In genomic region chr19:12785431-12786011, GRCh38 we compare ENCODE assay signal across 11 cellular contexts. TPM values are rescaled to one million over a fixed set of nuclear protein-coding genes. Genes with fewer than 3 reads are reported as not detected.
DNase-seq lines count a peak whose midpoint lies in the region; ATAC-seq lines count a peak whose summit lies in the region.
"Had no signal": no experiment of that assay in that cellular context is flagged by ENCODE, and none has a peak within 500 bp of the region (broad histone marks: within the 10 kb centered on the region; RNA-seq: fewer than 3 reads in every experiment).

No MANE protein-coding gene starts in this region.

- H3K27me3 ChIP-seq in CD4-positive, CD25-positive, alpha-beta regulatory T cell (ENCODE audit: control insufficient read depth, insufficient read depth, low read length) = no peaks in the 10 kb centered on the region
- H3K27me3 ChIP-seq in effector memory CD4-positive, alpha-beta T cell (replicated peaks; ENCODE audit: control insufficient read depth, insufficient read depth, low read length, poor library complexity, severe bottlenecking) = no peaks in the 10 kb centered on the region

- H3K36me3 ChIP-seq in CD4-positive, CD25-positive, alpha-beta regulatory T cell (ENCODE audit: control insufficient read depth, insufficient read depth, low read length) = no peaks in the 10 kb centered on the region
- H3K36me3 ChIP-seq in effector memory CD4-positive, alpha-beta T cell (ENCODE audit: control insufficient read depth, insufficient read depth, low read length) = no peaks in the 10 kb centered on the region

- H3K4me3 Mint-ChIP-seq in CD4-positive, CD25-positive, alpha-beta regulatory T cell = no peak overlapping the region

- H3K4me1 Mint-ChIP-seq in CD4-positive, CD25-positive, alpha-beta regulatory T cell = peaks cover 0 to 31% (median 16%) of the 10 kb centered on the region in 4 donors

- no peaks in the 10 kb centered on the region for H3K36me3 Mint-ChIP-seq in CD4-positive, CD25-positive, alpha-beta regulatory T cell

- peaks cover 4% of the 10 kb centered on the region for H3K27me3 Mint-ChIP-seq in CD4-positive, CD25-positive, alpha-beta regulatory T cell

- H3K27ac Mint-ChIP-seq in CD4-positive, CD25-positive, alpha-beta regulatory T cell = no peak overlapping the region

- peak in 1 of 3 donors; percentile 42 for DNase-seq in CD4-positive, CD25-positive, alpha-beta regulatory T cell
- DNase-seq in MV-4-11 (lab: John Stamatoyannopoulos, UW) (peak; percentile 84), pons (ENCODE audit: low spot score) (peak; percentile 73), NCI-H2107 treated with DMSO at 0.1 percent for 48 hours (lab: John Stamatoyannopoulos, UW; ENCODE audit: unreplicated experiment) (no peak)
- DNase-seq in effector memory CD4-positive, alpha-beta T cell = no peak
- DNase-seq in stimulated activated CD4-positive, alpha-beta T cell treated with anti-CD3 and anti-CD28 coated beads, Interleukin-1b, Interleukin-23, amount 100 ng/mL, for 48 hours = no peak
- DNase-seq: NCI-H2081 had no signal

- no peak for ATAC-seq in CD4-positive, CD25-positive, alpha-beta regulatory T cell (ENCODE audit: low read depth in 2 of 2)
- ATAC-seq in HG03442 (IDR thresholded peaks at IDR 0.05; ENCODE audit: unreplicated experiment) (no peak), HG03565 (IDR thresholded peaks at IDR 0.05; ENCODE audit: unreplicated experiment) (no peak)

- peak overlapping the region; percentile 100 for H3K27ac ChIP-seq in CD4-positive, CD25-positive, alpha-beta regulatory T cell (ENCODE audit: insufficient read depth, low read length, poor library complexity, severe bottlenecking)
- peak overlapping the region; percentile 97 for H3K27ac ChIP-seq in effector memory CD4-positive, alpha-beta T cell (ENCODE audit: insufficient read depth, low read length, poor library complexity, severe bottlenecking)

- H3K9me3 ChIP-seq in CD4-positive, CD25-positive, alpha-beta regulatory T cell (ENCODE audit: control insufficient read depth in 2 of 2, low read length in 2 of 2) = no peaks in the 10 kb centered on the region
- H3K9me3 ChIP-seq in effector memory CD4-positive, alpha-beta T cell (ENCODE audit: control insufficient read depth, low read length) = no peaks in the 10 kb centered on the region

- peak overlapping the region; percentile 29 for H3K4me3 ChIP-seq in CD4-positive, CD25-positive, alpha-beta regulatory T cell (ENCODE audit: low read depth, low read length)
- no peak overlapping the region for H3K4me3 ChIP-seq in effector memory CD4-positive, alpha-beta T cell (ENCODE audit: insufficient read depth, low read depth, low read length, poor library complexity, severe bottlenecking)

- peaks cover 76% of the 10 kb centered on the region for H3K4me1 ChIP-seq in CD4-positive, CD25-positive, alpha-beta regulatory T cell (ENCODE audit: control insufficient read depth, insufficient read depth, low read length, poor library complexity, severe bottlenecking)
- H3K4me1 ChIP-seq in effector memory CD4-positive, alpha-beta T cell (ENCODE audit: control insufficient read depth, insufficient read depth, low read length, poor library complexity, severe bottlenecking) = peaks cover 65% of the 10 kb centered on the region

- no peaks in the 10 kb centered on the region for H3K9me3 Mint-ChIP-seq in CD4-positive, CD25-positive, alpha-beta regulatory T cell

RNA-seq across cellular contexts. Expression of gene JUNB, which starts 5.8 kb away (rescaled TPM):
- total RNA-seq in CD4-positive, CD25-positive, alpha-beta regulatory T cell = 2,802 TPM
- polyA plus RNA-seq in CD4-positive, CD25-positive, alpha-beta regulatory T cell = 100 to 1,000 TPM; 582 to 986 (median 765) TPM

RNA-seq across cellular contexts. Expression of gene HOOK2, which starts 10.2 kb away (rescaled TPM):
- 16.9 TPM for total RNA-seq in CD4-positive, CD25-positive, alpha-beta regulatory T cell
- 1 to 10 TPM in 3 of 4 donors, under 1 TPM in 1; 0.24 to 1.9 (median 1.6) TPM for polyA plus RNA-seq in CD4-positive, CD25-positive, alpha-beta regulatory T cell

RNA-seq across cellular contexts. Expression of gene PRDX2, which starts 16.1 kb away (rescaled TPM):
- 74.0 TPM for total RNA-seq in CD4-positive, CD25-positive, alpha-beta regulatory T cell
- polyA plus RNA-seq in CD4-positive, CD25-positive, alpha-beta regulatory T cell = 100 to 1,000 TPM; 326 to 380 (median 341) TPM

RNA-seq across cellular contexts. Expression of gene THSD8, which starts 16.3 kb away (rescaled TPM):
- total RNA-seq in CD4-positive, CD25-positive, alpha-beta regulatory T cell = 2.8 TPM
- 10 to 100 TPM in 1 of 4 donors, 1 to 10 TPM in 1, under 1 TPM in 1, not detected in 1; 0.66 to 13.9 (median 4.8) TPM for polyA plus RNA-seq in CD4-positive, CD25-positive, alpha-beta regulatory T cell
- total RNA-seq: epithelial cell of proximal tubule, renal cortical epithelial cell had no signal

RNA-seq across cellular contexts. Expression of gene RNASEH2A, which starts 20.9 kb away (rescaled TPM):
- total RNA-seq in CD4-positive, CD25-positive, alpha-beta regulatory T cell = 4.7 TPM
- 10 to 100 TPM; 18.7 to 27.5 (median 23.4) TPM for polyA plus RNA-seq in CD4-positive, CD25-positive, alpha-beta regulatory T cell

Comparison
In these comparisons a context has a peak if more than half of its experiments do, and no peak if none do; other contexts are left out.
1. DNase-seq: peak in MV-4-11 (single experiment) and pons (single experiment); none in effector memory CD4-positive, alpha-beta T cell (0 of 3), NCI-H2107 treated with DMSO at 0.1 percent for 48 hours (single experiment) and stimulated activated CD4-positive, alpha-beta T cell treated with anti-CD3 and anti-CD28 coated beads, Interleukin-1b, Interleukin-23, amount 100 ng/mL, for 48 hours (single experiment).